1 cellular context compared by ENCODE assay signal in the genomic region with DNA sequence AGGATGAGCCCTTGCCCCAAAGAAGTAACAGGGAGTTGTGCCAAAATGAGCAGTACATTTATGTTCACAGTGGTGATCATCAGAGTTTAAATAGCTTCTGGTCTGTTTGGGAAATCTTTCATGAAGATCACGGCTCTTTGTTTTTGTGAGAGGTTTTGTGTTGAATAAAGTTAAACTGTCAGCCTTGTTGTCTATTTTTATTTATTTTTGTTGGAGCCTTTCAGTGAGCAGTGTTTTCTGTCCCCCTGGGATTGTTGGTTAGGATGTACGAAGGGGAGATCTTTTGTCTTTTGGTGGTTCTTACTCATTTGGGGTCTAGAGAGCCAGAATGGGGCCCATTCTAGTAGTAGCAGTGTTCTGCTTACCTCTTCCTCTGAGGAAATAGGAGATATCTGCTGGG.
TF ChIP-seq lines count a peak whose summit lies in the region.

No MANE protein-coding gene starts in this region.

TF ChIP-seq in HepG2, 621 proteins besides CTCF, POLR2A, EP300 and RAD21 (continued from another document):
- TF ChIP-seq, protein P1, sequence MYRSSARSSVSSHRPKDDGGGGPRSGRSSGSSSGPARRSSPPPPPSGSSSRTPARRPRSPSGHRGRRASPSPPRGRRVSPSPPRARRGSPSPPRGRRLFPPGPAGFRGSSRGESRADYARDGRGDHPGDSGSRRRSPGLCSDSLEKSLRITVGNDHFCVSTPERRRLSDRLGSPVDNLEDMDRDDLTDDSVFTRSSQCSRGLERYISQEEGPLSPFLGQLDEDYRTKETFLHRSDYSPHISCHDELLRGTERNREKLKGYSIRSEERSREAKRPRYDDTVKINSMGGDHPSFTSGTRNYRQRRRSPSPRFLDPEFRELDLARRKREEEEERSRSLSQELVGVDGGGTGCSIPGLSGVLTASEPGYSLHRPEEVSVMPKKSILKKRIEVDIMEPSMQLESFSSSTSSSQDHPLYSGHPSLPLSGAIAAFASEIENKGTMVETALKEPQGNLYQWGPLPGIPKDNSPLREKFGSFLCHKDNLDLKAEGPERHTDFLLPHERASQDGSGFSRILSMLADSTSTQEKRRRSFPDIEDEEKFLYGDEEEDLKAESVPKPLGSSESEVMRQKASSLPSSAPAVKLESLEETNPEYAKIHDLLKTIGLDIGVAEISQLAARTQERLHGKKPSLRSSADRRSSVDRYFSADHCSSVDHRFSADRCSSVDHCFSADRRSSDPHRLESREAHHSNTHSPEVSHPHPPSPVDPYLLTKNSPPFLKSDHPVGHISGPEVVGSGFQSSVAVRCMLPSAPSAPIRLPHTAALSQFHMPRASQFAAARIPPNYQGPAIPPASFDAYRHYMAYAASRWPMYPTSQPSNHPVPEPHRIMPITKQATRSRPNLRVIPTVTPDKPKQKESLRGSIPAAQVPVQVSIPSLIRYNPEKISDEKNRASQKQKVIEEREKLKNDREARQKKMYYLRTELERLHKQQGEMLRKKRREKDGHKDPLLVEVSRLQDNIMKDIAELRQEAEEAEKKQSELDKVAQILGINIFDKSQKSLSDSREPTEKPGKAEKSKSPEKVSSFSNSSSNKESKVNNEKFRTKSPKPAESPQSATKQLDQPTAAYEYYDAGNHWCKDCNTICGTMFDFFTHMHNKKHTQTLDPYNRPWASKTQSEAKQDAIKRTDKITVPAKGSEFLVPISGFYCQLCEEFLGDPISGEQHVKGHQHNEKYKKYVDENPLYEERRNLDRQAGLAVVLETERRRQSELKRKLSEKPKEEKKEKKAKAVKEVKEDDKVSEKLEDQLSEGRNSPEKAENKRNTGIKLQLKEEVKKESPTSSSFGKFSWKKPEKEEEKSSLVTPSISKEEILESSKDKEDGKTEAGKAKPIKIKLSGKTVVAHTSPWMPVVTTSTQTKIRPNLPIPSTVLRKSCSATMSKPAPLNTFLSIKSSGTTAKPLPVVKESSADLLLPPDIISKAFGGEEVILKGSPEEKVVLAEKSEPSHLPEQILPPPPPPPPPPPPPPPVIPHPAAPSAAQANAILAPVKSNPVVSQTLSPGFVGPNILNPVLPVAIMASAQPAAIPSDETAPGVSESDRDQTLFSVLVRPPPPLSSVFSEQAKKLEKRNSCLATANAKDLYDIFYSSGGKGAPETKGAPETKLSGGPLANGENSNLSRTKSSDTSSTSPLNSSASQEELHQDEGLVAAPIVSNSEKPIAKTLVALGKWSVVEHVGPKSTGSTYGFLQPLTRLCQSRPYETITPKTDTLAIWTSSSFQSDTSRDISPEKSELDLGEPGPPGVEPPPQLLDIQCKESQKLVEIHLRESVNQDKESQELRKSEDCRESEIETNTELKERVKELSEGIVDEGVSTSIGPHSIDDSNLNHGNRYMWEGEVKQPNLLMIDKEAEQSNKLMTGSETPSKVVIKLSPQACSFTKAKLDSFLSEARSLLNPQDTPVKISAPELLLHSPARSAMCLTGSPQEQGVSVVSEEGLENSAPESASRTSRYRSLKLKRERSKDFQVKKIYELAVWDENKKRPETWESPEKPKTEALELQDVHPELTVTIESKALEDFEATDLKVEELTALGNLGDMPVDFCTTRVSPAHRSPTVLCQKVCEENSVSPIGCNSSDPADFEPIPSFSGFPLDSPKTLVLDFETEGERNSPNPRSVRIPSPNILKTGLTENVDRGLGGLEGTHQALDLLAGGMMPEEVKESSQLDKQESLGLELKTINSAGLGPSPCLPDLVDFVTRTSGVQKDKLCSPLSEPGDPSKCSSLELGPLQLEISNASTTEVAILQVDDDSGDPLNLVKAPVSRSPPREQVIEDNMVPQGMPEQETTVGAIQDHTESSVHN (CRISPR knock-in tag; IDR thresholded peaks at IDR 0.05): no peak
- TF ChIP-seq RBM39 (IDR thresholded peaks at IDR 0.05; ENCODE audit: low read depth, low read length, poor library complexity, severe bottlenecking): no peak
- TF ChIP-seq, protein P2, sequence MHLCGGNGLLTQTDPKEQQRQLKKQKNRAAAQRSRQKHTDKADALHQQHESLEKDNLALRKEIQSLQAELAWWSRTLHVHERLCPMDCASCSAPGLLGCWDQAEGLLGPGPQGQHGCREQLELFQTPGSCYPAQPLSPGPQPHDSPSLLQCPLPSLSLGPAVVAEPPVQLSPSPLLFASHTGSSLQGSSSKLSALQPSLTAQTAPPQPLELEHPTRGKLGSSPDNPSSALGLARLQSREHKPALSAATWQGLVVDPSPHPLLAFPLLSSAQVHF (CRISPR knock-in tag; IDR thresholded peaks at IDR 0.05): no peak
- TF ChIP-seq, protein P3, sequence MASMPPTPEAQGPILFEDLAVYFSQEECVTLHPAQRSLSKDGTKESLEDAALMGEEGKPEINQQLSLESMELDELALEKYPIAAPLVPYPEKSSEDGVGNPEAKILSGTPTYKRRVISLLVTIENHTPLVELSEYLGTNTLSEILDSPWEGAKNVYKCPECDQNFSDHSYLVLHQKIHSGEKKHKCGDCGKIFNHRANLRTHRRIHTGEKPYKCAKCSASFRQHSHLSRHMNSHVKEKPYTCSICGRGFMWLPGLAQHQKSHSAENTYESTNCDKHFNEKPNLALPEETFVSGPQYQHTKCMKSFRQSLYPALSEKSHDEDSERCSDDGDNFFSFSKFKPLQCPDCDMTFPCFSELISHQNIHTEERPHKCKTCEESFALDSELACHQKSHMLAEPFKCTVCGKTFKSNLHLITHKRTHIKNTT (CRISPR knock-in tag; IDR thresholded peaks at IDR 0.05): no peak
- TF ChIP-seq, protein P4, sequence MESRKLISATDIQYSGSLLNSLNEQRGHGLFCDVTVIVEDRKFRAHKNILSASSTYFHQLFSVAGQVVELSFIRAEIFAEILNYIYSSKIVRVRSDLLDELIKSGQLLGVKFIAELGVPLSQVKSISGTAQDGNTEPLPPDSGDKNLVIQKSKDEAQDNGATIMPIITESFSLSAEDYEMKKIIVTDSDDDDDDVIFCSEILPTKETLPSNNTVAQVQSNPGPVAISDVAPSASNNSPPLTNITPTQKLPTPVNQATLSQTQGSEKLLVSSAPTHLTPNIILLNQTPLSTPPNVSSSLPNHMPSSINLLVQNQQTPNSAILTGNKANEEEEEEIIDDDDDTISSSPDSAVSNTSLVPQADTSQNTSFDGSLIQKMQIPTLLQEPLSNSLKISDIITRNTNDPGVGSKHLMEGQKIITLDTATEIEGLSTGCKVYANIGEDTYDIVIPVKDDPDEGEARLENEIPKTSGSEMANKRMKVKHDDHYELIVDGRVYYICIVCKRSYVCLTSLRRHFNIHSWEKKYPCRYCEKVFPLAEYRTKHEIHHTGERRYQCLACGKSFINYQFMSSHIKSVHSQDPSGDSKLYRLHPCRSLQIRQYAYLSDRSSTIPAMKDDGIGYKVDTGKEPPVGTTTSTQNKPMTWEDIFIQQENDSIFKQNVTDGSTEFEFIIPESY (CRISPR knock-in tag; IDR thresholded peaks at IDR 0.05): no peak
